21 cellular contexts compared by ENCODE assay signal in the genomic region with DNA sequence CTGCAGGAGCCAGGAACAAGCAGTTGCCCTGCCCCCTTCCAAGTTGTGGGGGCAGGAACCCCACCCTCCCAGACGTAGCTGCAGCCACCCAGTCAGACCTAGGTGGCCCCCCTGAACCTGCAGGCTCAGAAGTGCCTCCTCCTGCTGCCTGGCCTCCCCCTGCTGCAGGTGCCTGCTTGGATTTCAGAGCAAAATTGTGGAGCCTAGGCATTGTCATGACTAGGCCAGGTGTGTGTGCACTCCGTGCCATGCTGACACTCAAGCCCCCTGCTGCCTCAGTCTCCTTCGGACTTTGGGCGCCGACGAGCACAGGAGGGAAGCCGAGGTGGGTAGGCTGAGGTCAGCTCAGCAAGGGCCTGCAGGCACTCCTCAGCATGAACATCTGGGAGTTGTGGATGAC.
DNase-seq lines count a peak whose midpoint lies in the region; ATAC-seq and TF ChIP-seq lines count a peak whose summit lies in the region.
"Had no signal": no experiment of that assay in that cellular context is flagged by ENCODE, and none has a peak within 500 bp of the region (broad histone marks: within the 10 kb centered on the region; RNA-seq: fewer than 3 reads in every experiment).

No MANE protein-coding gene starts in this region.

- no peak overlapping the region for H3K4me2 ChIP-seq in neuronal stem cell (ENCODE audit: insufficient read depth, low read length, poor library complexity, severe bottlenecking)
- H3K4me2 ChIP-seq: BLaER1 had no signal

- ATAC-seq in RWPE2 (ENCODE audit: low read depth) = no peak
- ATAC-seq in upper lobe of right lung = peak; percentile 37
- ATAC-seq: GM12878 had no signal

- no peak overlapping the region for H2AK5ac ChIP-seq in neuronal stem cell (ENCODE audit: low read depth, low read length)

- H3K27me3 ChIP-seq in RWPE2 (ENCODE audit: insufficient read depth, poor library complexity, severe bottlenecking) (peaks cover 12% of the 10 kb centered on the region), neuronal stem cell (ENCODE audit: control insufficient read depth in 3 of 3, insufficient read depth in 3 of 3, low read depth in 1 of 3, low read length in 3 of 3) (no peaks in the 10 kb centered on the region), upper lobe of right lung (no peaks in the 10 kb centered on the region)
- H3K27me3 ChIP-seq: BE2C, BLaER1 had no signal

- TF ChIP-seq CTCF in RWPE2 (IDR thresholded peaks at IDR 0.05; ENCODE audit: poor library complexity, severe bottlenecking) (no peak), chondrocyte (IDR thresholded peaks at IDR 0.05) (no peak), upper lobe of right lung (IDR thresholded peaks at IDR 0.05) (no peak)

- peak overlapping the region; percentile 56 for H3K14ac ChIP-seq in neuronal stem cell (ENCODE audit: low read length)

- no peak overlapping the region for H3K4ac ChIP-seq in neuronal stem cell (ENCODE audit: low read length)

- H2BK15ac ChIP-seq in neuronal stem cell (ENCODE audit: low read length) = no peak overlapping the region

- no peaks in the 10 kb centered on the region for H3K79me1 ChIP-seq in neuronal stem cell (ENCODE audit: low read depth, low read length)

- H3K9me3 Mint-ChIP-seq in chondrocyte (ENCODE audit: low read depth) (no peaks in the 10 kb centered on the region), immature natural killer cell (peaks cover 0 to 33% (median 19%) of the 10 kb centered on the region in 6 donors)

- peak overlapping the region; percentile 28 for H3K18ac ChIP-seq in neuronal stem cell (ENCODE audit: low read length)

- H2BK5ac ChIP-seq in neuronal stem cell (ENCODE audit: low read length) = peak overlapping the region; percentile 13

- H3K9me3 ChIP-seq in RWPE2 (ENCODE audit: severe bottlenecking) = no peaks in the 10 kb centered on the region
- H3K9me3 ChIP-seq in neuronal stem cell (replicated peaks in 1 of 2; ENCODE audit: control insufficient read depth in 2 of 2, insufficient read depth in 1 of 2, low read depth in 1 of 2, low read length in 2 of 2) = peaks cover 6 to 12% of the 10 kb centered on the region in 2 donors
- H3K9me3 ChIP-seq in upper lobe of right lung = no peaks in the 10 kb centered on the region
- H3K9me3 ChIP-seq: BE2C had no signal

- H3K4me1 Mint-ChIP-seq in chondrocyte (ENCODE audit: low read depth) (no peaks in the 10 kb centered on the region), immature natural killer cell (no peaks in the 10 kb centered on the region)
- H3K4me1 Mint-ChIP-seq: CD14-positive monocyte; CD4-positive, alpha-beta memory T cell; CD4-positive, CD25-positive, alpha-beta regulatory T cell; CD8-positive, alpha-beta memory T cell had no signal

- no peak overlapping the region for H3K9ac ChIP-seq in neuronal stem cell (ENCODE audit: low read depth, low read length, poor library complexity)
- H3K9ac ChIP-seq: BLaER1 had no signal

- WGBS in neuronal stem cell (ENCODE audit: extremely low coverage in 2 of 2, insufficient read length in 2 of 2, insufficient replicate concordance in 1 of 2), 2 donors = no CpG with 5 or more reads among the region's 7 CpGs

- H3K23ac ChIP-seq in neuronal stem cell (ENCODE audit: low read depth, low read length, poor library complexity) = no peak overlapping the region

- H3K4me3 ChIP-seq in RWPE2 (ENCODE audit: severe bottlenecking) = no peak overlapping the region
- H3K4me3 ChIP-seq in neuronal stem cell (ENCODE audit: low read length in 2 of 2) = no peak overlapping the region
- no peak overlapping the region for H3K4me3 ChIP-seq in upper lobe of right lung
- H3K4me3 ChIP-seq: BLaER1, GM12878 had no signal

- H2BK12ac ChIP-seq in neuronal stem cell (ENCODE audit: low read length) = no peak overlapping the region

- no peak overlapping the region for H2AFZ ChIP-seq in neuronal stem cell (ENCODE audit: low read length)

- no peaks in the 10 kb centered on the region for H3K27me3 Mint-ChIP-seq in chondrocyte (ENCODE audit: low read depth)
- no peaks in the 10 kb centered on the region for H3K27me3 Mint-ChIP-seq in immature natural killer cell (ENCODE audit: low read depth in 3 of 3)
- H3K27me3 Mint-ChIP-seq: CD4-positive, alpha-beta memory T cell; CD4-positive, CD25-positive, alpha-beta regulatory T cell; CD8-positive, alpha-beta memory T cell had no signal

- H3K36me3 ChIP-seq in RWPE2 (ENCODE audit: low read depth) (no peaks in the 10 kb centered on the region), neuronal stem cell (replicated peaks in 1 of 2; ENCODE audit: control insufficient read depth in 2 of 2, insufficient read depth in 2 of 2, low read length in 2 of 2) (no peaks in the 10 kb centered on the region), upper lobe of right lung (no peaks in the 10 kb centered on the region)
- H3K36me3 ChIP-seq: BE2C, BLaER1 had no signal

- H3K27ac ChIP-seq in RWPE2 (ENCODE audit: poor library complexity, severe bottlenecking) = no peak overlapping the region
- H3K27ac ChIP-seq in neuronal stem cell (replicated peaks; ENCODE audit: low read length) = no peak overlapping the region
- H3K27ac ChIP-seq in upper lobe of right lung = no peak overlapping the region
- H3K27ac ChIP-seq: BLaER1 had no signal

- no peak overlapping the region for H2BK120ac ChIP-seq in neuronal stem cell (ENCODE audit: low read depth, low read length)

- H4K8ac ChIP-seq in neuronal stem cell (ENCODE audit: low read depth, low read length) = no peak overlapping the region

- intact Hi-C loops in upper lobe of right lung (cut with DNase I) = no loop called here

- H3K4me3 Mint-ChIP-seq in chondrocyte (ENCODE audit: unreplicated experiment) = no peak overlapping the region
- H3K4me3 Mint-ChIP-seq in immature natural killer cell = no peak overlapping the region
- H3K4me3 Mint-ChIP-seq: CD14-positive monocyte; CD4-positive, alpha-beta memory T cell; CD4-positive, CD25-positive, alpha-beta regulatory T cell; CD8-positive, alpha-beta memory T cell had no signal

- H3K36me3 Mint-ChIP-seq in chondrocyte (ENCODE audit: low read depth) = no peaks in the 10 kb centered on the region
- H3K36me3 Mint-ChIP-seq in immature natural killer cell = no peaks in the 10 kb centered on the region
- H3K36me3 Mint-ChIP-seq: CD14-positive monocyte; CD4-positive, alpha-beta memory T cell; CD4-positive, CD25-positive, alpha-beta regulatory T cell; CD8-positive, alpha-beta memory T cell had no signal

- H3K27ac Mint-ChIP-seq in chondrocyte (ENCODE audit: unreplicated experiment) = no peak overlapping the region
- H3K27ac Mint-ChIP-seq in immature natural killer cell = no peak overlapping the region
- H3K27ac Mint-ChIP-seq: CD14-positive monocyte; CD4-positive, alpha-beta memory T cell; CD4-positive, CD25-positive, alpha-beta regulatory T cell; CD8-positive, alpha-beta memory T cell had no signal

- H3K4me1 ChIP-seq in RWPE2 (ENCODE audit: insufficient read depth, poor library complexity, severe bottlenecking) (no peaks in the 10 kb centered on the region), neuronal stem cell (ENCODE audit: control insufficient read depth in 2 of 2, insufficient read depth in 1 of 2, low read depth in 1 of 2, low read length in 2 of 2) (no peaks in the 10 kb centered on the region), upper lobe of right lung (no peaks in the 10 kb centered on the region)
- H3K4me1 ChIP-seq: BE2C, BLaER1 had no signal

- no peak overlapping the region for H4K91ac ChIP-seq in neuronal stem cell (ENCODE audit: low read depth, low read length, poor library complexity)

- DNase-seq in RWPE2 (ENCODE audit: low spot score) = peak; percentile 26
- peak; percentile 56 for DNase-seq in chondrocyte (ENCODE audit: low spot score)
- no peak for DNase-seq in neuronal stem cell (ENCODE audit: low spot score)
- no peak for DNase-seq in upper lobe of right lung
- no peak for DNase-seq in immature natural killer cell
- DNase-seq in activated CD4-positive, CD25-positive, alpha-beta regulatory T cell (lab: John Stamatoyannopoulos, UW) = no peak
- DNase-seq in DMS 273 (lab: John Stamatoyannopoulos, UW; ENCODE audit: unreplicated experiment) = no peak
- DNase-seq: 8988T; ACHN; BE2C; C1 segment of cervical spinal cord; CD4-positive, alpha-beta memory T cell; CD4-positive, CD25-positive, alpha-beta regulatory T cell; CD8-positive, alpha-beta memory T cell; COR-L47; DND-41; EL; GDM1 had no signal

Comparison
In these comparisons a context has a peak if more than half of its experiments do, and no peak if none do; other contexts are left out.
1. DNase-seq: peak in RWPE2 (single experiment) and chondrocyte (single experiment); none in neuronal stem cell (single experiment), upper lobe of right lung (single experiment), immature natural killer cell (0 of 3), activated CD4-positive, CD25-positive, alpha-beta regulatory T cell (0 of 4) and DMS 273 (single experiment).